ENCODE assay signal across 8 cellular contexts in the genomic region with DNA sequence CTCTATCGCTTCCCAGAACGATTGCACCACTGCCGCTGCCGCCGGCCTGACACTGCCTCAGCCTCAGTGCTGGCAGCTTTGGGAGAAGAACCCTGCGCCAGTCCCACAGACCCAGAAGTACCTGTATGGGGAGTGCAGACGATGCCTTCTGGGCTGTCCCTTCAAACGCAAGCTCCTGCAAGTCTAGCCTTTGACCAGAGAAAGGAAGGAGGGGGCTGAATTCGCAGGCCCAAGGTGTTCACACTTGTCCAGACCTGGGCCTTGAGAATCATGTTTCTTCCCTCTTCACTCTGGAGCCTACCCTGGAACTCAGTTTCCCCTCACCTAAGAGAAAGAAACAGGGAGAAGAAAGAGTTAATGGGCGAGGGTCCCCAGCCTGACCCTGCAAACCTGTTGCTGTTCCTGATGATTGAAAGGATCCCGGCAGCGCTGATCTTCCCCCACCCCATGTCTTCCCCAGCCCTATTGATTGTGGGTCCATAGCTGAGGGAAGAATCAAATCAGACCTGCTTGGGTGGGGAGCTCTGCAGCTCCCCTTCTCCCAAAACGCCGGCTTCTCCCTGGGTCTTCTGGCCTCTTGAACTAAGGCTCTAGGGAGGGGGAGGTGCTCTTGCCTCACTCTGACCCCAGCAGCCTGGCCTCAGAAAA. TPM values are rescaled to one million over a fixed set of nuclear protein-coding genes. Genes with fewer than 3 reads are reported as not detected.
DNase-seq lines count a peak whose midpoint lies in the region; ATAC-seq and TF ChIP-seq lines count a peak whose summit lies in the region.

No MANE protein-coding gene starts in this region.

- TF ChIP-seq CTCF in brain (conservative IDR thresholded peaks at IDR 0.05) (no peak), tibial artery (IDR thresholded peaks at IDR 0.05) (no peak)

- no peak overlapping the region for H3K27ac Mint-ChIP-seq in activated CD4-positive, alpha-beta T cell treated with anti-CD3 and anti-CD28 coated beads, Interleukin-2, amount 10 ng/mL, durations not matched to agents 24 days and 14 days
- H3K27ac Mint-ChIP-seq in brain: no peak overlapping the region

- H3K9me3 ChIP-seq in mucosa of stomach (ENCODE audit: control insufficient read depth, low read length): no peaks in the 10 kb centered on the region
- no peaks in the 10 kb centered on the region for H3K9me3 ChIP-seq in tibial artery

- H3K4me1 Mint-ChIP-seq in activated CD4-positive, alpha-beta T cell treated with anti-CD3 and anti-CD28 coated beads, Interleukin-2, amount 10 ng/mL, durations not matched to agents 24 days and 14 days: peaks cover 26% of the 10 kb centered on the region
- H3K4me1 Mint-ChIP-seq in brain: peaks cover 50% of the 10 kb centered on the region

- H3K4me1 ChIP-seq in mucosa of stomach (ENCODE audit: control insufficient read depth, insufficient read depth, low read length) (peaks cover 44% of the 10 kb centered on the region), tibial artery (peaks cover 0 to 79% (median 65%) of the 10 kb centered on the region in 4 donors)

- no peaks in the 10 kb centered on the region for H3K9me3 Mint-ChIP-seq in activated CD4-positive, alpha-beta T cell treated with anti-CD3 and anti-CD28 coated beads, Interleukin-2, amount 10 ng/mL, durations not matched to agents 24 days and 14 days
- H3K9me3 Mint-ChIP-seq in brain: peaks cover 0 to 2% (median 0%) of the 10 kb centered on the region in 5 experiments

- H3K36me3 ChIP-seq in mucosa of stomach (ENCODE audit: control insufficient read depth, insufficient read depth, low read length) (no peaks in the 10 kb centered on the region), tibial artery (peaks cover 23 to 32% (median 30%) of the 10 kb centered on the region in 3 donors)

- peaks cover 30% of the 10 kb centered on the region for H3K27me3 Mint-ChIP-seq in activated CD4-positive, alpha-beta T cell treated with anti-CD3 and anti-CD28 coated beads, Interleukin-2, amount 10 ng/mL, durations not matched to agents 24 days and 14 days
- peaks cover 3% of the 10 kb centered on the region for H3K27me3 Mint-ChIP-seq in brain

- H3K4me3 ChIP-seq in mucosa of stomach (ENCODE audit: low read length) (no peak overlapping the region), tibial artery (peak overlapping the region; percentile 97 to 99)

- intact Hi-C loops in activated CD4-positive, alpha-beta T cell treated with anti-CD3 and anti-CD28 coated beads, Interleukin-2, amount 10 ng/mL, durations not matched to agents 24 days and 14 days (cut with micrococcal nuclease): no loop called here
- intact Hi-C loops in tibial artery (cut with DNase I; ENCODE audit: low total_unique reads): no loop called here

- H3K36me3 Mint-ChIP-seq in activated CD4-positive, alpha-beta T cell treated with anti-CD3 and anti-CD28 coated beads, Interleukin-2, amount 10 ng/mL, durations not matched to agents 24 days and 14 days (ENCODE audit: low read depth): no peaks in the 10 kb centered on the region
- H3K36me3 Mint-ChIP-seq in brain: no peaks in the 10 kb centered on the region

- no peak for ATAC-seq in GM18868 (IDR thresholded peaks at IDR 0.05; ENCODE audit: unreplicated experiment)
- no peak for ATAC-seq in HG02870 (IDR thresholded peaks at IDR 0.05; ENCODE audit: unreplicated experiment)

- H3K27ac ChIP-seq in tibial artery: peak overlapping the region; percentile 99

- H3K4me3 Mint-ChIP-seq in activated CD4-positive, alpha-beta T cell treated with anti-CD3 and anti-CD28 coated beads, Interleukin-2, amount 10 ng/mL, durations not matched to agents 24 days and 14 days: peak overlapping the region; percentile 12
- H3K4me3 Mint-ChIP-seq in brain: peak overlapping the region; percentile 22 to 70 (median 62)

- peaks cover 66% of the 10 kb centered on the region for H3K27me3 ChIP-seq in mucosa of stomach (ENCODE audit: control insufficient read depth, insufficient read depth, low read length)
- H3K27me3 ChIP-seq in tibial artery: no peaks in the 10 kb centered on the region

- DNase-seq in activated CD4-positive, alpha-beta T cell treated with anti-CD3 and anti-CD28 coated beads, Interleukin-2, amount 10 ng/mL, durations not matched to agents 24 days and 14 days: peak; percentile 56
- no peak for DNase-seq in activated CD4-positive, alpha-beta T cell treated with anti-CD3 and anti-CD28 coated beads, Interleukin-2, amount 50 U/mL, for 4 hours
- DNase-seq in tibial artery (no peak), NCI-H1436 treated with DMSO at 0.1 percent for 48 hours (lab: John Stamatoyannopoulos, UW) (no peak)

- peak overlapping the region; percentile 37 for H3K9ac ChIP-seq in mucosa of stomach (ENCODE audit: low read length)

RNA-seq across cellular contexts. Expression of gene MCAM, which starts 0.8 kb away (rescaled TPM):
- total RNA-seq in activated CD4-positive, alpha-beta T cell treated with anti-CD3 and anti-CD28 coated beads, Interleukin-2, amount 10 ng/mL, durations not matched to agents 24 days and 14 days: 7.5 and 8.1 TPM in 2 replicates
- polyA plus RNA-seq in brain (ENCODE audit: insufficient read depth, low read depth, low replicate concordance): 58.3 TPM

RNA-seq across cellular contexts. Expression of gene RNF26, which starts 16.6 kb away (rescaled TPM):
- total RNA-seq in activated CD4-positive, alpha-beta T cell treated with anti-CD3 and anti-CD28 coated beads, Interleukin-2, amount 10 ng/mL, durations not matched to agents 24 days and 14 days: 26.5 and 26.8 TPM in 2 replicates
- polyA plus RNA-seq in brain (ENCODE audit: insufficient read depth, low read depth, low replicate concordance): 52.0 TPM

RNA-seq across cellular contexts. Expression of gene C1QTNF5, which starts 23.0 kb away (rescaled TPM):
- total RNA-seq in activated CD4-positive, alpha-beta T cell treated with anti-CD3 and anti-CD28 coated beads, Interleukin-2, amount 10 ng/mL, durations not matched to agents 24 days and 14 days: not detected in 2 replicates
- polyA plus RNA-seq in brain (ENCODE audit: insufficient read depth, low read depth, low replicate concordance): 13.2 TPM

RNA-seq across cellular contexts. Expression of gene MFRP, which starts 28.8 kb away (rescaled TPM):
- total RNA-seq in activated CD4-positive, alpha-beta T cell treated with anti-CD3 and anti-CD28 coated beads, Interleukin-2, amount 10 ng/mL, durations not matched to agents 24 days and 14 days: not detected in 2 replicates
- not detected for polyA plus RNA-seq in brain (ENCODE audit: insufficient read depth, low read depth, low replicate concordance)
